In genomic region chr17:20916383-20916782, GRCh38 we compare ENCODE assay signal across 19 cellular contexts.
A peak's percentile ranks its signal among the peaks of the same experiment; 100 is the strongest.
DNase-seq lines count a peak whose midpoint lies in the region; ATAC-seq and TF ChIP-seq lines count a peak whose summit lies in the region.
"Had no signal": no experiment of that assay in that cellular context is flagged by ENCODE, and none has a peak within 500 bp of the region (broad histone marks: within the 10 kb centered on the region; RNA-seq: fewer than 3 reads in every experiment).

No MANE protein-coding gene starts in this region.

- H3K9me3 ChIP-seq in left ventricle myocardium inferior (replicated peaks) (no peaks in the 10 kb centered on the region), heart left ventricle (peaks cover 0 to 6% (median 0%) of the 10 kb centered on the region in 12 donors), stomach (no peaks in the 10 kb centered on the region)
- H3K9me3 ChIP-seq: gastrocnemius medialis, prostate gland had no signal

- H3K27me3 ChIP-seq in left ventricle myocardium inferior (ENCODE audit: low read depth) (no peaks in the 10 kb centered on the region), heart left ventricle (no peaks in the 10 kb centered on the region), stomach (no peaks in the 10 kb centered on the region)
- H3K27me3 ChIP-seq: gastrocnemius medialis had no signal

- H3K36me3 ChIP-seq in left ventricle myocardium inferior: no peaks in the 10 kb centered on the region
- no peaks in the 10 kb centered on the region for H3K36me3 ChIP-seq in heart left ventricle
- no peaks in the 10 kb centered on the region for H3K36me3 ChIP-seq in stomach
- H3K36me3 ChIP-seq: gastrocnemius medialis, prostate gland had no signal

- ATAC-seq in heart left ventricle: no peak
- ATAC-seq: gastrocnemius medialis, K562 had no signal

- no peaks in the 10 kb centered on the region for H3K4me1 ChIP-seq in left ventricle myocardium inferior
- peaks cover 0 to 10% (median 0%) of the 10 kb centered on the region in 12 donors for H3K4me1 ChIP-seq in heart left ventricle
- H3K4me1 ChIP-seq in stomach: peaks cover 0 to 4% (median 0%) of the 10 kb centered on the region in 4 donors
- H3K4me1 ChIP-seq: gastrocnemius medialis, prostate gland had no signal

- TF ChIP-seq EP300 in stomach (IDR thresholded peaks at IDR 0.05): no peak

- H3K27ac ChIP-seq in left ventricle myocardium inferior (replicated peaks) (no peak overlapping the region), heart left ventricle (no peak overlapping the region), stomach (peak overlapping the region in 2 of 5 donors; percentile 35 to 42)
- H3K27ac ChIP-seq: gastrocnemius medialis, prostate gland had no signal

- intact Hi-C loops in left ventricle myocardium inferior (cut with micrococcal nuclease) (no loop called here), heart left ventricle (cut with DNase I) (no loop called here), stomach (cut with DNase I; ENCODE audit: low total_unique reads) (no loop called here)

- no peak for TF ChIP-seq POLR2A in heart left ventricle (IDR thresholded peaks at IDR 0.05)
- TF ChIP-seq POLR2A in stomach (IDR thresholded peaks at IDR 0.05): no peak

- WGBS in heart left ventricle, 4 donors: 69 to 78% (median 74%) methylated on average over 4 of the region's 4 CpGs
- WGBS in stomach, 5 donors: 32 to 53% (median 37%) methylated on average over 4 of the region's 4 CpGs

- TF ChIP-seq CTCF in left ventricle myocardium inferior (IDR thresholded peaks at IDR 0.05; ENCODE audit: borderline replicate concordance) (no peak), heart left ventricle (IDR thresholded peaks at IDR 0.05) (no peak), epithelial cell of esophagus (IDR thresholded peaks at IDR 0.05; ENCODE audit: insufficient read depth, low read depth, low read length, missing control alignments) (no peak), stomach (IDR thresholded peaks at IDR 0.05) (no peak)

- peak overlapping the region; percentile 26 for H3K4me3 ChIP-seq in left ventricle myocardium inferior
- H3K4me3 ChIP-seq in heart left ventricle: peak overlapping the region in 6 of 12 donors; percentile 1 to 37 (median 26)
- peak overlapping the region; percentile 17 for H3K4me3 ChIP-seq in epithelial cell of esophagus (ENCODE audit: low read length)
- peak overlapping the region in 3 of 4 donors; percentile 3 to 16 (median 7) for H3K4me3 ChIP-seq in stomach
- H3K4me3 ChIP-seq: gastrocnemius medialis, K562 had no signal

- DNase-seq in left ventricle myocardium inferior: no peak
- no peak for DNase-seq in heart left ventricle
- DNase-seq in OCI-M1 (lab: John Stamatoyannopoulos, UW): peak; percentile 73
- peak; percentile 58 for DNase-seq in epithelial cell of esophagus (ENCODE audit: low read depth)
- DNase-seq in stomach: no peak
- DNase-seq in AG20443 (ENCODE audit: low spot score): no peak
- DNase-seq in T-helper 1 cell: no peak
- no peak for DNase-seq in NCI-H510A treated with DMSO at 0.1 percent for 48 hours (lab: John Stamatoyannopoulos, UW)
- DNase-seq: activated CD4-positive, alpha-beta memory T cell treated with anti-CD3 and anti-CD28 coated beads for 36 hours; activated naive CD4-positive, alpha-beta T cell treated with anti-CD3 and anti-CD28 coated beads, Interleukin-2, amount 10 ng/mL, durations not matched to agents 7 days and 5 days; cortex of kidney; gastrocnemius medialis; NCI-H1092 treated with DMSO at 0.1 percent for 48 hours; NCI-H2081; NCI-H446 treated with DMSO at 0.1 percent for 48 hours; stimulated activated CD8-positive, alpha-beta memory T cell treated with anti-CD3 and anti-CD28 coated beads, Interleukin-4, amount 100 ng/mL, for 48 hours; SW 1271 had no signal

Comparison
In these comparisons a context has a peak if more than half of its experiments do, and no peak if none do; other contexts are left out.
1. DNase-seq: peak in OCI-M1 (single experiment) and epithelial cell of esophagus (single experiment); none in left ventricle myocardium inferior (single experiment), heart left ventricle (0 of 5), stomach (single experiment), AG20443 (single experiment), T-helper 1 cell (0 of 5) and NCI-H510A treated with DMSO at 0.1 percent for 48 hours (single experiment).